8 cellular contexts compared by ENCODE assay signal in the genomic region with DNA sequence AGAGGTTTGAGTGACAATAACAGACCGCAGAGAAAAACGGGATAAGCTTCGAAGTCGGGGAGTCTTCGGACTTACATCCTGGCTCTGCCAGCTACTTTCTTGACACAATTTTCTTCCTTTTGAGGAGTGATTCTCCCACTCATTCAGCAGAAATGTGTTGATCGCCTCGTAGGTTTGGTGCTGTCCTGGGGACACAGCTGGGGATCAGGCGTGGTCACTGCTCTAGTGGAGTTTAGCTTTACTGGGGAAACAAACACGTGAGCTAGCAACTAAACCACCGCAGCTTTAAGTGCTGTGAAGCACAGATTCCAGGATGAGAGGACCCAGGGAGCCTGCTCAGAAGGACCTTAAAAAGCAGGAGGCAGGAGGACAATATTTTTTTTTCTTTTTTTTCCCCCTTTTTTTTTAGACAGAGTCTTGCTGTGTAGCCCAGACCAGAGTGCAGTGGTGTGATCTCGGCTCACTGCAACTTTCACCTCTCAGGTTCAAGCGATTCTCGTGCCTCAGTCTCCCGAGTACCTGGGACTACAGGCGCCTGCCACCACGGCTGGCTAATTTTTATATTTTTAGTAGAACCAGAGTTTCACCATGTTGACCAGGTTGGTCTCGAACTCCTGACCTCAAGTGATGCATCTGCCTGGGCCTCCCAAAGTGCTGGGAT. TPM values are rescaled to one million over a fixed set of nuclear protein-coding genes. Genes with fewer than 3 reads are reported as not detected.
DNase-seq lines count a peak whose midpoint lies in the region; ATAC-seq, FAIRE-seq and TF ChIP-seq lines count a peak whose summit lies in the region.

No MANE protein-coding gene starts in this region.

- H3K4me1 ChIP-seq in PC-9 (replicated peaks; ENCODE audit: insufficient read depth) = peaks cover 14% of the 10 kb centered on the region

- H2AFZ ChIP-seq in PC-9 = peak overlapping the region; percentile 86
- H2AFZ ChIP-seq in neural cell (ENCODE audit: low read depth, low read length) = peak overlapping the region; percentile 71

- POLR2A ChIA-PET in PC-9 (lab: Charles Lee; ENCODE audit: unreplicated experiment) = interaction anchor here (0.7 to 1.1 kb wide), 4 partner anchors 198 to 613 kb away, joined by 3 to 20 read pairs (median 6); partner anchors contain the start of gene DEXI

- H3K27me3 ChIP-seq in PC-9 (ENCODE audit: insufficient read depth, low read depth) = no peaks in the 10 kb centered on the region
- H3K27me3 ChIP-seq in neural cell (ENCODE audit: insufficient read depth, low read depth, low read length) = no peaks in the 10 kb centered on the region

- H3K36me3 ChIP-seq in PC-9 (ENCODE audit: low read depth) (0 out of 2 replicates have a peak, but pooled peaks cover 12% of the 10 kb centered on the region), neural cell (ENCODE audit: insufficient read depth, low read length) (no peaks in the 10 kb centered on the region)

- H3K9me3 ChIP-seq in PC-9 (ENCODE audit: insufficient read depth, low read depth) (no peaks in the 10 kb centered on the region), neural cell (ENCODE audit: low read length) (no peaks in the 10 kb centered on the region)

- H3K4me2 ChIP-seq in PC-9 (peak overlapping the region; percentile 98), neural cell (ENCODE audit: low read length) (peak overlapping the region; percentile 80)

- no peak for DNase-seq in GM19239 (ENCODE audit: insufficient read length, low spot score)
- DNase-seq in PC-9 = peak in 1 of 2 experiments; percentile 49
- DNase-seq in epithelial cell of esophagus (ENCODE audit: low read depth) = no peak
- DNase-seq in GM12892 (ENCODE audit: insufficient read length) = no peak
- no peak for DNase-seq in cortex of kidney (lab: John Stamatoyannopoulos, UW)

- ATAC-seq in GM19351 (IDR thresholded peaks at IDR 0.05; ENCODE audit: unreplicated experiment) = no peak
- no peak for ATAC-seq in GM18870 (IDR thresholded peaks at IDR 0.05; ENCODE audit: unreplicated experiment)

- H3K79me2 ChIP-seq in PC-9 (ENCODE audit: low read depth) = no peaks in the 10 kb centered on the region
- H3K79me2 ChIP-seq in neural cell (replicated peaks; ENCODE audit: insufficient read depth, low read length) = no peaks in the 10 kb centered on the region

- no peak for TF ChIP-seq RAD21 in neural cell (conservative IDR thresholded peaks at IDR 0.05)

- TF ChIP-seq EP300 in neural cell (conservative IDR thresholded peaks at IDR 0.05; ENCODE audit: poor library complexity, severe bottlenecking) = no peak

- TSS peak; percentile 83 for BruUV-seq in PC-9 (replicated peaks; lab: Mats Ljungman, UMichigan)

- TF ChIP-seq POLR2A in GM12892 (IDR thresholded peaks at IDR 0.05; ENCODE audit: low read depth, low read length) = no peak

- no peak overlapping the region for H3K27ac ChIP-seq in PC-9
- peak overlapping the region; percentile 27 for H3K27ac ChIP-seq in neural cell (ENCODE audit: low read length)

- peaks cover 4% of the 10 kb centered on the region; the same call in 1 of the 2 replicates for H3F3A ChIP-seq in PC-9 (ENCODE audit: insufficient read depth, low read depth)
- peaks cover 2% of the 10 kb centered on the region for H3F3A ChIP-seq in neural cell (ENCODE audit: insufficient read depth, low read length, poor library complexity, severe bottlenecking)

- H3K9me2 ChIP-seq in PC-9 (ENCODE audit: insufficient read depth) (no peaks in the 10 kb centered on the region), neural cell (ENCODE audit: insufficient read depth, low read length) (no peaks in the 10 kb centered on the region)

- H3K4me3 ChIP-seq in PC-9 = peak overlapping the region; percentile 69
- peak overlapping the region; percentile 74 for H3K4me3 ChIP-seq in epithelial cell of esophagus (ENCODE audit: low read length)
- peak overlapping the region; percentile 83 for H3K4me3 ChIP-seq in neural cell (ENCODE audit: low read length)

- intact Hi-C loops in PC-9 (cut with micrococcal nuclease; ENCODE audit: unreplicated experiment) = loop anchor here (1.0 to 5.0 kb wide), 2 partner anchors 133 to 198 kb away; partner anchors contain the start of genes CIITA and DEXI

- FAIRE-seq in GM19239 (lab: Jason Lieb, UNC) (peak; percentile 18), GM12892 (lab: Jason Lieb, UNC) (no peak)

- H4K20me1 ChIP-seq in PC-9 (ENCODE audit: insufficient read depth) = no peaks in the 10 kb centered on the region
- H4K20me1 ChIP-seq in neural cell (ENCODE audit: insufficient read depth) = no peaks in the 10 kb centered on the region

- CTCF ChIA-PET in PC-9 (lab: Charles Lee) = interaction anchor here (0.7 to 1.4 kb wide), 3 partner anchors 174 to 229 kb away, joined by 3 to 5 read pairs (median 4); no protein-coding TSS in a partner anchor

- peak overlapping the region; percentile 97 for H3K9ac ChIP-seq in neural cell (ENCODE audit: low read length)

- TF ChIP-seq CTCF in PC-9 (conservative IDR thresholded peaks at IDR 0.05) = no peak
- TF ChIP-seq CTCF in epithelial cell of esophagus (IDR thresholded peaks at IDR 0.05; ENCODE audit: insufficient read depth, low read depth, low read length, missing control alignments) = no peak
- no peak for TF ChIP-seq CTCF in neural cell (IDR thresholded peaks at IDR 0.05; ENCODE audit: poor library complexity, severe bottlenecking)

TF ChIP-seq in neural cell, 6 proteins besides CTCF, POLR2A, EP300 and RAD21:
- no peak for TF ChIP-seq MXI1 (conservative IDR thresholded peaks at IDR 0.05; ENCODE audit: poor library complexity, severe bottlenecking)
TF ChIP-seq in neural cell: peak in this region for 0.

RNA-seq across cellular contexts. Expression of gene NUBP1, which starts 0.9 kb away (rescaled TPM):
- total RNA-seq in PC-9 (2021) = 21.0 and 28.9 TPM in 2 replicates
- 19.7 and 33.3 TPM in 2 replicates for polyA plus RNA-seq in neural cell
- 23.7 and 25.3 TPM in 2 replicates for polyA minus RNA-seq in neural cell
- 48.0 TPM for polyA plus RNA-seq in GM12892 (2012; ENCODE audit: missing spikeins)

RNA-seq across cellular contexts. Expression of gene TEKT5, which starts 49.8 kb away (rescaled TPM):
- 1.5 TPM in 1 of 2 replicates, not detected in the other for total RNA-seq in PC-9 (2021)
- not detected in 2 replicates for polyA plus RNA-seq in neural cell
- polyA minus RNA-seq in neural cell = 0.73 TPM in 1 of 2 replicates, not detected in the other
- 1.6 TPM for polyA plus RNA-seq in GM12892 (2012; ENCODE audit: missing spikeins)
